In the genomic region with DNA sequence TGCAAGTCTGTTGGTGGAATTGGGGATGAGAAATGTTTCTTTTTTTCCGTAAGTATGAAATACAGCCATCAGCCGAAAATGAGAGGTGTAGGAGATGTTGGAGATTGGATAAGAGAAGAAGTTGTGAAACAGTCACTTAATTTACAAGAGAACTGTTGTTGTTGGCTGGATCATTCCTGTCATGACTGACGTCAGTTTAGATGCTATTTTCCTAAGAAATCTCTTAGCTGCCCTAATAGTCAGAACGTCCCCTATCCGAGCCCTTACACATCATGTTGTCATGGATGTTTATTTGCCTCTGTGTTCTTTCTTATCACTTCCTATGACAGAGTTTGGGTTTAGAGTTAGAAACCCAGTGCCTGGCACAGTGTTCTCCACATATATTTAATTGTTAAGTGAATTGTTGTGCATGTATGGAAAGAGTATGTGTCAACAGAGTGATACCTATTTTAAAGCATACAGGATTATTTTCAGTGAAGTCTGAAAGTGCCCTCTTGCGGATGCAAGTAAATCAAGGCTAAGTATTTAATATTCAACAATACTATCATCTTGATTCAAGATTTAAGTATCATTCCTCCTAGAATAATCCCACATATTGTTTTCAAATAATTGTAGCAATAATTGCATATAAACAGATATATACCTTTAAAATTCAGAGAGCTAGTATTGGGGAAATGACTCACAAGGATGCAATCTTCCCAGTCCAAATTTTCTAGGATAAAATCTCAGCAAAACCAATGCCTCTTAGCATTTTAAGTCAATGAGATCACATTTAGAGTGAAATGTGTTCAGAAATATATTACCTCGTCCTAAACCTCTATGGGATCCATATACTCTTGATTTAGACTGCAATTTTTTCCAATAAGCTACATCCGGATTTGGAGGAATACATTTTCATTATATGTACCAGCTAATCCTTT, we compare ENCODE assay signal across 13 cellular contexts.
A peak's percentile ranks its signal among the peaks of the same experiment; 100 is the strongest.
DNase-seq lines count a peak whose midpoint lies in the region; ATAC-seq and TF ChIP-seq lines count a peak whose summit lies in the region.
"Had no signal": no experiment of that assay in that cellular context is flagged by ENCODE, and none has a peak within 500 bp of the region (broad histone marks: within the 10 kb centered on the region; RNA-seq: fewer than 3 reads in every experiment).

No MANE protein-coding gene starts in this region.

- H3K9me3 ChIP-seq in gastroesophageal sphincter = peaks cover 0 to 15% (median 0%) of the 10 kb centered on the region in 3 donors

- H3K36me3 ChIP-seq in gastroesophageal sphincter = no peaks in the 10 kb centered on the region

- DNase-seq in AG08396 (ENCODE audit: low spot score) (peak; percentile 9), HS-27A (ENCODE audit: low read depth) (peak; percentile 46), astrocyte of the hippocampus (ENCODE audit: low read depth, low spot score) (peak; percentile 32), anterior cingulate cortex (lab: John Stamatoyannopoulos, UW) (no peak), Calu3 (no peak), nephron progenitor cell (no peak)
- DNase-seq: caudate nucleus; CD4-positive, CD25-positive, alpha-beta regulatory T cell; head of caudate nucleus; MV-4-11 had no signal

- H3K4me1 Mint-ChIP-seq in Calu3 (ENCODE audit: low read depth, unreplicated experiment) = no peaks in the 10 kb centered on the region
- H3K4me1 Mint-ChIP-seq in nephron progenitor cell = no peaks in the 10 kb centered on the region
- H3K4me1 Mint-ChIP-seq: CD4-positive, CD25-positive, alpha-beta regulatory T cell had no signal

- intact Hi-C loops in Calu3 (cut with micrococcal nuclease; ENCODE audit: unreplicated experiment) = no loop called here

- H3K27me3 ChIP-seq in gastroesophageal sphincter = no peaks in the 10 kb centered on the region

- H3K27me3 Mint-ChIP-seq in Calu3 (ENCODE audit: unreplicated experiment) (no peaks in the 10 kb centered on the region), nephron progenitor cell (ENCODE audit: low read depth, poor library complexity) (peaks cover 4% of the 10 kb centered on the region)
- H3K27me3 Mint-ChIP-seq: CD4-positive, CD25-positive, alpha-beta regulatory T cell had no signal

- TF ChIP-seq EP300 in gastroesophageal sphincter (IDR thresholded peaks at IDR 0.05) = no peak

- ATAC-seq in gastroesophageal sphincter = peak; percentile 43
- no peak for ATAC-seq in GM21526 (IDR thresholded peaks at IDR 0.05; ENCODE audit: low FRiP score, unreplicated experiment)
- ATAC-seq: left lobe of liver had no signal

- no peaks in the 10 kb centered on the region for H3K36me3 Mint-ChIP-seq in Calu3 (ENCODE audit: insufficient read depth, unreplicated experiment)
- H3K36me3 Mint-ChIP-seq in nephron progenitor cell (ENCODE audit: low read depth) = no peaks in the 10 kb centered on the region
- H3K36me3 Mint-ChIP-seq: CD4-positive, CD25-positive, alpha-beta regulatory T cell had no signal

- H3K4me3 ChIP-seq in gastroesophageal sphincter = no peak overlapping the region

- TF ChIP-seq CTCF in gastroesophageal sphincter (IDR thresholded peaks at IDR 0.05) (no peak), Calu3 (IDR thresholded peaks at IDR 0.05; ENCODE audit: unreplicated experiment) (no peak), nephron progenitor cell (IDR thresholded peaks at IDR 0.05) (no peak)

- no peak for TF ChIP-seq POLR2A in gastroesophageal sphincter (IDR thresholded peaks at IDR 0.05)

- H3K27ac ChIP-seq in gastroesophageal sphincter = no peak overlapping the region

- no peak overlapping the region for H3K27ac Mint-ChIP-seq in Calu3 (ENCODE audit: unreplicated experiment)
- H3K27ac Mint-ChIP-seq in nephron progenitor cell = no peak overlapping the region
- H3K27ac Mint-ChIP-seq: CD4-positive, CD25-positive, alpha-beta regulatory T cell had no signal

- H3K4me3 Mint-ChIP-seq in Calu3 (ENCODE audit: low read depth, unreplicated experiment) (no peak overlapping the region), nephron progenitor cell (no peak overlapping the region)
- H3K4me3 Mint-ChIP-seq: CD4-positive, CD25-positive, alpha-beta regulatory T cell had no signal

- CTCF ChIA-PET in Calu3 (lab: Charles Lee) = no interaction called here

- no peaks in the 10 kb centered on the region for H3K4me1 ChIP-seq in gastroesophageal sphincter

- peaks cover 9% of the 10 kb centered on the region for H3K9me3 Mint-ChIP-seq in Calu3 (ENCODE audit: low read depth, unreplicated experiment)
- peaks cover 9% of the 10 kb centered on the region for H3K9me3 Mint-ChIP-seq in nephron progenitor cell

- no TSS peak for BruUV-seq in Calu3 (replicated peaks; lab: Mats Ljungman, UMichigan)

- 62 to 64% methylated on average over 8 of the region's 8 CpGs for WGBS in gastroesophageal sphincter (ENCODE audit: low coverage in 1 of 2), 2 donors

Comparison
In these comparisons a context has a peak if more than half of its experiments do, and no peak if none do; other contexts are left out.
1. DNase-seq: peak in AG08396 (single experiment), HS-27A (single experiment) and astrocyte of the hippocampus (single experiment); none in anterior cingulate cortex (0 of 58), Calu3 (single experiment) and nephron progenitor cell (single experiment).